12 cellular contexts compared by ENCODE assay signal in genomic region chr17:75513667-75514052, GRCh38. TPM values are rescaled to one million over a fixed set of nuclear protein-coding genes. Genes with fewer than 3 reads are reported as not detected.
DNase-seq lines count a peak whose midpoint lies in the region; ATAC-seq and TF ChIP-seq lines count a peak whose summit lies in the region.
"Had no signal": no experiment of that assay in that cellular context is flagged by ENCODE, and none has a peak within 500 bp of the region (broad histone marks: within the 10 kb centered on the region; RNA-seq: fewer than 3 reads in every experiment).

No MANE protein-coding gene starts in this region.

- no peak overlapping the region for H3K27ac ChIP-seq in CD8-positive, alpha-beta memory T cell (ENCODE audit: low read depth, low read length)
- no peak overlapping the region for H3K27ac ChIP-seq in CD4-positive, alpha-beta memory T cell (ENCODE audit: low read depth, low read length)

- H3K4me1 Mint-ChIP-seq in CD8-positive, alpha-beta memory T cell = peaks cover 17 to 18% (median 18%) of the 10 kb centered on the region in 3 donors
- H3K4me1 Mint-ChIP-seq in CD4-positive, alpha-beta memory T cell = peaks cover 13 to 18% (median 15%) of the 10 kb centered on the region in 4 donors

- intact Hi-C loops in CD4-positive, alpha-beta memory T cell (cut with micrococcal nuclease) = no loop called here

- CTCF ChIA-PET in CD8-positive, alpha-beta memory T cell (lab: Charles Lee) = interaction anchor here (1.6 kb wide), 1 partner anchor 9 kb away, joined by 5 read pairs; no protein-coding TSS in a partner anchor
- CTCF ChIA-PET in CD4-positive, alpha-beta memory T cell (lab: Charles Lee; ENCODE audit: partially characterized antibody) = interaction anchor here (1.3 to 1.6 kb wide), 2 partner anchors 9 to 11 kb away, joined by 6 to 7 read pairs; partner anchors contain the start of gene LLGL2

- no peak overlapping the region for H3K4me3 ChIP-seq in CD8-positive, alpha-beta memory T cell (ENCODE audit: low read length)
- H3K4me3 ChIP-seq in astrocyte of the cerebellum (ENCODE audit: low read depth, low read length) (peak overlapping the region; percentile 78), iPS-15b (ENCODE audit: low read depth, low read length) (peak overlapping the region; percentile 22), skeletal muscle satellite cell (ENCODE audit: low read length) (peak overlapping the region; percentile 71)
- no peak overlapping the region for H3K4me3 ChIP-seq in CD4-positive, alpha-beta memory T cell (ENCODE audit: low read length in 2 of 2)

- TF ChIP-seq CTCF in astrocyte of the cerebellum (IDR thresholded peaks at IDR 0.05; ENCODE audit: low read depth, low read length, missing control alignments) = no peak

- POLR2A ChIA-PET in CD8-positive, alpha-beta memory T cell (lab: Charles Lee) = no interaction called here
- POLR2A ChIA-PET in CD4-positive, alpha-beta memory T cell (lab: Charles Lee; ENCODE audit: partially characterized antibody) = interaction anchor here (1.6 kb wide), 1 partner anchor 12 kb away, joined by 6 read pairs; the partner anchor contains the start of gene LLGL2

- H3K27me3 Mint-ChIP-seq in CD8-positive, alpha-beta memory T cell = peaks cover 0 to 4% of the 10 kb centered on the region in 2 donors
- H3K27me3 Mint-ChIP-seq in CD4-positive, alpha-beta memory T cell = no peaks in the 10 kb centered on the region

- H3K36me3 Mint-ChIP-seq in CD8-positive, alpha-beta memory T cell = peaks cover 3 to 12% (median 4%) of the 10 kb centered on the region in 3 donors
- H3K36me3 Mint-ChIP-seq in CD4-positive, alpha-beta memory T cell = peaks cover 5 to 12% of the 10 kb centered on the region in 2 donors

- ATAC-seq in left lobe of liver (no peak), GM19328 (IDR thresholded peaks at IDR 0.05; ENCODE audit: unreplicated experiment) (no peak)

- H3K9me3 Mint-ChIP-seq in CD8-positive, alpha-beta memory T cell = no peaks in the 10 kb centered on the region
- H3K9me3 Mint-ChIP-seq in CD4-positive, alpha-beta memory T cell = no peaks in the 10 kb centered on the region

- no peak overlapping the region for H3K27ac Mint-ChIP-seq in CD8-positive, alpha-beta memory T cell
- H3K27ac Mint-ChIP-seq in CD4-positive, alpha-beta memory T cell = peak overlapping the region in 1 of 7 donors; percentile 52

- H3K9ac ChIP-seq in iPS-15b (ENCODE audit: low read depth, low read length) = no peak overlapping the region
- peak overlapping the region; percentile 91 for H3K9ac ChIP-seq in skeletal muscle satellite cell (ENCODE audit: low read depth, low read length)

- H3K4me2 ChIP-seq in skeletal muscle satellite cell (ENCODE audit: low read length) = peak overlapping the region; percentile 95

- no peaks in the 10 kb centered on the region for H3K27me3 ChIP-seq in CD8-positive, alpha-beta memory T cell (ENCODE audit: insufficient read depth, low read length, poor library complexity, severe bottlenecking)
- H3K27me3 ChIP-seq in iPS-15b (ENCODE audit: control insufficient read depth, insufficient read depth, low read length) (no peaks in the 10 kb centered on the region), skeletal muscle satellite cell (ENCODE audit: control insufficient read depth, insufficient read depth, low read length) (no peaks in the 10 kb centered on the region)
- no peaks in the 10 kb centered on the region for H3K27me3 ChIP-seq in CD4-positive, alpha-beta memory T cell (ENCODE audit: insufficient read depth, low read length)

- in situ Hi-C loops in astrocyte of the cerebellum (cut with HindIII; ENCODE audit: low sequenced_read_pairs) = no loop called here

- H3K4me1 ChIP-seq in CD8-positive, alpha-beta memory T cell (ENCODE audit: insufficient read depth, low read length) = peaks cover 16% of the 10 kb centered on the region
- H3K4me1 ChIP-seq in iPS-15b (ENCODE audit: control insufficient read depth, insufficient read depth, low read length) = peaks cover 5% of the 10 kb centered on the region
- H3K4me1 ChIP-seq in skeletal muscle satellite cell (ENCODE audit: control insufficient read depth, insufficient read depth, low read length) = peaks cover 33% of the 10 kb centered on the region
- H3K4me1 ChIP-seq in CD4-positive, alpha-beta memory T cell (ENCODE audit: insufficient read depth, low read length) = peaks cover 21% of the 10 kb centered on the region

- H3K9me3 ChIP-seq in CD8-positive, alpha-beta memory T cell (ENCODE audit: low read length) = no peaks in the 10 kb centered on the region
- H3K9me3 ChIP-seq in iPS-15b (ENCODE audit: control insufficient read depth, insufficient read depth, low read length) = no peaks in the 10 kb centered on the region
- H3K9me3 ChIP-seq in skeletal muscle satellite cell (replicated peaks; ENCODE audit: low read length) = no peaks in the 10 kb centered on the region
- H3K9me3 ChIP-seq in CD4-positive, alpha-beta memory T cell (ENCODE audit: control insufficient read depth in 1 of 2, low read length in 2 of 2) = no peaks in the 10 kb centered on the region

- DNase-seq in CD8-positive, alpha-beta memory T cell = no peak
- DNase-seq in astrocyte of the cerebellum (ENCODE audit: low read depth) = no peak
- no peak for DNase-seq in left lobe of liver (ENCODE audit: low spot score)
- DNase-seq in CD4-positive, alpha-beta memory T cell = no peak
- DNase-seq in NK-92 treated with Interleukin-12 subunit alpha and Interleukin-12 subunit beta, amount 100 ng/mL, for 24 hours (lab: John Stamatoyannopoulos, UW) = no peak
- DNase-seq: DMS79; HCEC 1CT; stimulated activated naive CD4-positive, alpha-beta T cell; T-helper 1 cell had no signal

- peak overlapping the region in 5 of 7 donors; percentile 39 to 82 (median 55) for H3K4me3 Mint-ChIP-seq in CD8-positive, alpha-beta memory T cell
- H3K4me3 Mint-ChIP-seq in CD4-positive, alpha-beta memory T cell = peak overlapping the region in 4 of 8 donors; percentile 7 to 50 (median 26)

- H3K36me3 ChIP-seq in CD8-positive, alpha-beta memory T cell (ENCODE audit: insufficient read depth, low read length) = no peaks in the 10 kb centered on the region
- H3K36me3 ChIP-seq in iPS-15b (ENCODE audit: control insufficient read depth, insufficient read depth, low read length) (peaks cover 12% of the 10 kb centered on the region), skeletal muscle satellite cell (ENCODE audit: insufficient read depth, low read length) (peaks cover 6% of the 10 kb centered on the region)
- no peaks in the 10 kb centered on the region for H3K36me3 ChIP-seq in CD4-positive, alpha-beta memory T cell (ENCODE audit: insufficient read depth, low read length)

RNA-seq across cellular contexts. Expression of gene CASKIN2, which starts 1.7 kb away (rescaled TPM):
- total RNA-seq in CD8-positive, alpha-beta memory T cell = 10 to 100 TPM in 1 of 2 experiments, 1 to 10 TPM in 1; 6.9 to 11.1 TPM
- 0.15 TPM for polyA plus RNA-seq in CD8-positive, alpha-beta memory T cell
- 4.6 and 6.1 TPM in 2 replicates for total RNA-seq in skeletal muscle satellite cell (2012; rRNA removed)
- total RNA-seq in left lobe of liver = 26.4 TPM
- under 1 TPM; 0.32 to 0.53 TPM for total RNA-seq in CD4-positive, alpha-beta memory T cell
- not detected for polyA plus RNA-seq in CD4-positive, alpha-beta memory T cell

RNA-seq across cellular contexts. Expression of gene TSEN54, which starts 2.7 kb away (rescaled TPM):
- total RNA-seq in CD8-positive, alpha-beta memory T cell = 10 to 100 TPM; 49.7 to 56.9 TPM
- polyA plus RNA-seq in CD8-positive, alpha-beta memory T cell = 152 TPM
- 8.1 and 9.1 TPM in 2 replicates for total RNA-seq in skeletal muscle satellite cell (2012; rRNA removed)
- 15.9 TPM for total RNA-seq in left lobe of liver
- total RNA-seq in CD4-positive, alpha-beta memory T cell = 10 to 100 TPM; 45.7 to 49.3 TPM
- 100 to 1,000 TPM in 1 of 2 donors, 10 to 100 TPM in 1; 80.3 to 110 TPM for polyA plus RNA-seq in CD4-positive, alpha-beta memory T cell

RNA-seq across cellular contexts. Expression of gene LLGL2, which starts 11.8 kb away (rescaled TPM):
- 10 to 100 TPM; 17.1 to 17.8 TPM for total RNA-seq in CD8-positive, alpha-beta memory T cell
- 39.5 TPM for polyA plus RNA-seq in CD8-positive, alpha-beta memory T cell
- total RNA-seq in skeletal muscle satellite cell (2012; rRNA removed) = not detected in 2 replicates
- total RNA-seq in left lobe of liver = 90.6 TPM
- total RNA-seq in CD4-positive, alpha-beta memory T cell = 10 to 100 TPM; 40.1 to 43.6 TPM
- 10 to 100 TPM; 19.3 to 24.4 TPM for polyA plus RNA-seq in CD4-positive, alpha-beta memory T cell

RNA-seq across cellular contexts. Expression of gene TMEM94, which starts 57.2 kb away (rescaled TPM):
- 10 to 100 TPM; 63.3 to 66.0 TPM for total RNA-seq in CD8-positive, alpha-beta memory T cell
- polyA plus RNA-seq in CD8-positive, alpha-beta memory T cell = 18.8 TPM
- 10.4 and 14.4 TPM in 2 replicates for total RNA-seq in skeletal muscle satellite cell (2012; rRNA removed)
- total RNA-seq in left lobe of liver = 43.5 TPM
- 100 to 1,000 TPM; 109 TPM for total RNA-seq in CD4-positive, alpha-beta memory T cell
- 10 to 100 TPM in 1 of 2 donors, 1 to 10 TPM in 1; 3.9 to 18.0 TPM for polyA plus RNA-seq in CD4-positive, alpha-beta memory T cell

Comparison
In these comparisons a context has a peak if more than half of its experiments do, and no peak if none do; other contexts are left out.
1. H3K4me3 ChIP-seq: peak in astrocyte of the cerebellum (single experiment), iPS-15b (single experiment) and skeletal muscle satellite cell (single experiment); none in CD8-positive, alpha-beta memory T cell (single experiment) and CD4-positive, alpha-beta memory T cell (0 of 2).
2. RNA of gene CASKIN2, which starts 1.7 kb away (total RNA-seq): 26.4 TPM in left lobe of liver (single experiment) and 6.9 to 11.1 TPM in CD8-positive, alpha-beta memory T cell; 0.32 to 0.53 TPM in CD4-positive, alpha-beta memory T cell; every median in the first group is over 4 times any median in the second.